8 cellular contexts compared by ENCODE assay signal in the genomic region with DNA sequence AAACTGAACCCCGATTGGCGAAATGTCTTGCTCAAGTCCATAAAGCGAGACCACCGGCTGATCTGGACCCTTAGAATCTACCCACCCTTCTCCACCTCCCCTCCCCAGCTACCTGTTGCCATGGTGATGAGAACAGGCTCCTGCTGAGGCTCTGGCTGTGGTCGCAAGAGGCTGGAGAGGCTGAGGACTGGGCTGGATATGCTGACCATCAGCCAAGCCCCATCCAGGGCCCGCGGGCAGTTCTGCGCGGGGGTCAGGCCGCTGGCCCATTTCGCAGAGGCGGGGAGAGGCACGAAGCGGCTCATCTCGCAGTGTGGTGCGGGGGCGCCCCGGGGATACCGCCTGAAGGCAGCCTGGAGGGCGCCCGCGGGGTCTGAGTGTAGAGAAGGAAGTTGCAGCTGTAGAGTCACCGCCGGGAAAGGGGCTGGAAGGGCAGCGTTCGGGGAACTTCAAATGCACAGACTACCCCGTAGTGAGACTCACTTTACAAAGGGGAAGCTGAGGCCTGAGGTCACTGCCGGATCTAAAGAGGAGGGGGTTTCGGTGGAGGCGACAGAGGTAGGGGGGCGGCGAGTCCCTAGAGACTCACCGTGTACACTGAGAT. TPM values are rescaled to one million over a fixed set of nuclear protein-coding genes. Genes with fewer than 3 reads are reported as not detected.
DNase-seq lines count a peak whose midpoint lies in the region; ATAC-seq and TF ChIP-seq lines count a peak whose summit lies in the region.

No MANE protein-coding gene starts in this region.

- no peak for TF ChIP-seq CTCF in A673 (conservative IDR thresholded peaks at IDR 0.05; ENCODE audit: low read depth, low read length)

- H3K9me3 ChIP-seq in A673 (ENCODE audit: low read depth, low read length, poor library complexity, severe bottlenecking): no peaks in the 10 kb centered on the region
- no peaks in the 10 kb centered on the region for H3K9me3 ChIP-seq in effector memory CD4-positive, alpha-beta T cell (ENCODE audit: control insufficient read depth, low read length)

- H3K27me3 ChIP-seq in A673 (replicated peaks; ENCODE audit: insufficient read depth, low read depth, low read length, poor library complexity): no peaks in the 10 kb centered on the region
- H3K27me3 ChIP-seq in effector memory CD4-positive, alpha-beta T cell (replicated peaks; ENCODE audit: control insufficient read depth, insufficient read depth, low read length, poor library complexity, severe bottlenecking): no peaks in the 10 kb centered on the region

- H3K36me3 ChIP-seq in A673 (ENCODE audit: insufficient read depth, low read length, poor library complexity, severe bottlenecking): peaks cover 11% of the 10 kb centered on the region
- peaks cover 5% of the 10 kb centered on the region for H3K36me3 ChIP-seq in effector memory CD4-positive, alpha-beta T cell (ENCODE audit: control insufficient read depth, insufficient read depth, low read length)

- peak overlapping the region; percentile 99 for H3K4me3 Mint-ChIP-seq in activated CD4-positive, alpha-beta T cell treated with anti-CD3 and anti-CD28 coated beads, Interleukin-2, amount 10 ng/mL, durations not matched to agents 7 days and 5 days
- peak overlapping the region; percentile 94 for H3K4me3 Mint-ChIP-seq in memory B cell
- peak overlapping the region; percentile 95 to 99 for H3K4me3 Mint-ChIP-seq in stimulated activated naive CD8-positive, alpha-beta T cell treated with anti-CD3 and anti-CD28 coated beads, Interleukin-15, amount 100 ng/mL, for 72 hours

- peak overlapping the region; percentile 82 for H3K27ac ChIP-seq in A673 (ENCODE audit: low read depth, low read length, poor library complexity, severe bottlenecking)
- peak overlapping the region; percentile 100 for H3K27ac ChIP-seq in effector memory CD4-positive, alpha-beta T cell (ENCODE audit: insufficient read depth, low read length, poor library complexity, severe bottlenecking)

- no TSS peak for BruUV-seq in A673 (replicated peaks; lab: Mats Ljungman, UMichigan)

- H3K9me3 Mint-ChIP-seq in activated CD4-positive, alpha-beta T cell treated with anti-CD3 and anti-CD28 coated beads, Interleukin-2, amount 10 ng/mL, durations not matched to agents 7 days and 5 days: no peaks in the 10 kb centered on the region
- H3K9me3 Mint-ChIP-seq in memory B cell: no peaks in the 10 kb centered on the region
- no peaks in the 10 kb centered on the region for H3K9me3 Mint-ChIP-seq in stimulated activated naive CD8-positive, alpha-beta T cell treated with anti-CD3 and anti-CD28 coated beads, Interleukin-15, amount 100 ng/mL, for 72 hours

- ATAC-seq in GM19452 (IDR thresholded peaks at IDR 0.05; ENCODE audit: unreplicated experiment): peak; percentile 1
- ATAC-seq in memory B cell (ENCODE audit: low read depth): peak; percentile 3
- peak; percentile 37 for ATAC-seq in stimulated activated naive CD8-positive, alpha-beta T cell treated with anti-CD3 and anti-CD28 coated beads, Interleukin-15, amount 100 ng/mL, for 72 hours
- ATAC-seq in GM18519 (IDR thresholded peaks at IDR 0.05; ENCODE audit: low FRiP score, unreplicated experiment): no peak

- DNase-seq in A673 (ENCODE audit: low spot score) (peak; percentile 40), MV-4-11 (lab: John Stamatoyannopoulos, UW) (peak; percentile 59), memory B cell (ENCODE audit: low spot score in 2 of 2) (peak in 1 of 2 donors; percentile 62)
- peak; percentile 33 for DNase-seq in activated CD4-positive, alpha-beta T cell treated with anti-CD3 and anti-CD28 coated beads, Interleukin-2, amount 10 ng/mL, durations not matched to agents 7 days and 5 days
- DNase-seq in effector memory CD4-positive, alpha-beta T cell: no peak
- DNase-seq in stimulated activated naive CD8-positive, alpha-beta T cell treated with anti-CD3 and anti-CD28 coated beads, Interleukin-15, amount 100 ng/mL, for 72 hours: peak; percentile 36 to 66

- CTCF ChIA-PET in A673 (lab: Charles Lee): interaction anchor here (0.6 kb wide), 1 partner anchor 36 kb away, joined by 4 read pairs; the partner anchor contains the start of gene B3GALT4
- CTCF ChIA-PET in activated CD4-positive, alpha-beta T cell treated with anti-CD3 and anti-CD28 coated beads, Interleukin-2, amount 10 ng/mL, durations not matched to agents 7 days and 5 days (lab: Charles Lee): interaction anchor here (0.6 to 2.0 kb wide), 5 partner anchors 12 to 132 kb away, joined by 3 to 11 read pairs (median 5); partner anchors contain the start of genes B3GALT4 and RGL2

- peaks cover 19% of the 10 kb centered on the region for H3K4me1 ChIP-seq in A673 (ENCODE audit: insufficient read depth, low read length, poor library complexity, severe bottlenecking)
- peaks cover 27% of the 10 kb centered on the region for H3K4me1 ChIP-seq in effector memory CD4-positive, alpha-beta T cell (ENCODE audit: control insufficient read depth, insufficient read depth, low read length, poor library complexity, severe bottlenecking)

- H3K4me1 Mint-ChIP-seq in activated CD4-positive, alpha-beta T cell treated with anti-CD3 and anti-CD28 coated beads, Interleukin-2, amount 10 ng/mL, durations not matched to agents 7 days and 5 days: peaks cover 55% of the 10 kb centered on the region
- peaks cover 40% of the 10 kb centered on the region for H3K4me1 Mint-ChIP-seq in memory B cell
- H3K4me1 Mint-ChIP-seq in stimulated activated naive CD8-positive, alpha-beta T cell treated with anti-CD3 and anti-CD28 coated beads, Interleukin-15, amount 100 ng/mL, for 72 hours: peaks cover 64% of the 10 kb centered on the region

- POLR2A ChIA-PET in A673 (lab: Charles Lee; ENCODE audit: low non-redundant PET): no interaction called here
- POLR2A ChIA-PET in activated CD4-positive, alpha-beta T cell treated with anti-CD3 and anti-CD28 coated beads, Interleukin-2, amount 10 ng/mL, durations not matched to agents 7 days and 5 days (lab: Charles Lee): no interaction called here

- intact Hi-C loops in A673 (cut with micrococcal nuclease; ENCODE audit: unreplicated experiment): loop anchor here (10.0 kb wide), 1 partner anchor 102 kb away; the partner anchor contains the start of genes CUTA and PHF1

- peak overlapping the region; percentile 83 for H3K4me3 ChIP-seq in A673 (ENCODE audit: low read depth, low read length, poor library complexity, severe bottlenecking)
- H3K4me3 ChIP-seq in effector memory CD4-positive, alpha-beta T cell (ENCODE audit: insufficient read depth, low read depth, low read length, poor library complexity, severe bottlenecking): peak overlapping the region; percentile 92

- no peaks in the 10 kb centered on the region for H3K27me3 Mint-ChIP-seq in activated CD4-positive, alpha-beta T cell treated with anti-CD3 and anti-CD28 coated beads, Interleukin-2, amount 10 ng/mL, durations not matched to agents 7 days and 5 days
- H3K27me3 Mint-ChIP-seq in memory B cell: no peaks in the 10 kb centered on the region
- H3K27me3 Mint-ChIP-seq in stimulated activated naive CD8-positive, alpha-beta T cell treated with anti-CD3 and anti-CD28 coated beads, Interleukin-15, amount 100 ng/mL, for 72 hours: no peaks in the 10 kb centered on the region

- H3K36me3 Mint-ChIP-seq in activated CD4-positive, alpha-beta T cell treated with anti-CD3 and anti-CD28 coated beads, Interleukin-2, amount 10 ng/mL, durations not matched to agents 7 days and 5 days (ENCODE audit: low read depth): peaks cover 44% of the 10 kb centered on the region
- H3K36me3 Mint-ChIP-seq in memory B cell: peaks cover 19% of the 10 kb centered on the region

- peak overlapping the region; percentile 96 for H3K27ac Mint-ChIP-seq in activated CD4-positive, alpha-beta T cell treated with anti-CD3 and anti-CD28 coated beads, Interleukin-2, amount 10 ng/mL, durations not matched to agents 7 days and 5 days
- H3K27ac Mint-ChIP-seq in memory B cell: peak overlapping the region; percentile 100
- peak overlapping the region; percentile 94 to 97 for H3K27ac Mint-ChIP-seq in stimulated activated naive CD8-positive, alpha-beta T cell treated with anti-CD3 and anti-CD28 coated beads, Interleukin-15, amount 100 ng/mL, for 72 hours

RNA-seq across cellular contexts. Expression of gene TAPBP, which starts 0.7 kb away (rescaled TPM):
- total RNA-seq in A673 (2021): 83.2 and 87.8 TPM in 2 replicates
- 100 to 1,000 TPM; 246 to 263 TPM for total RNA-seq in activated CD4-positive, alpha-beta T cell treated with anti-CD3 and anti-CD28 coated beads, Interleukin-2, amount 10 ng/mL, durations not matched to agents 7 days and 5 days

RNA-seq across cellular contexts. Expression of gene ZBTB22, which starts 4.3 kb away (rescaled TPM):
- 11.3 and 13.2 TPM in 2 replicates for total RNA-seq in A673 (2021)
- 10 to 100 TPM; 15.8 to 16.9 TPM for total RNA-seq in activated CD4-positive, alpha-beta T cell treated with anti-CD3 and anti-CD28 coated beads, Interleukin-2, amount 10 ng/mL, durations not matched to agents 7 days and 5 days

RNA-seq across cellular contexts. Expression of gene DAXX, which starts 9.6 kb away (rescaled TPM):
- total RNA-seq in A673 (2021): 87.1 and 90.1 TPM in 2 replicates
- 100 to 1,000 TPM in 1 of 2 experiments, 10 to 100 TPM in 1; 98.9 to 113 TPM for total RNA-seq in activated CD4-positive, alpha-beta T cell treated with anti-CD3 and anti-CD28 coated beads, Interleukin-2, amount 10 ng/mL, durations not matched to agents 7 days and 5 days

RNA-seq across cellular contexts. Expression of gene RGL2, which starts 14.5 kb away (rescaled TPM):
- 48.8 and 50.4 TPM in 2 replicates for total RNA-seq in A673 (2021)
- total RNA-seq in activated CD4-positive, alpha-beta T cell treated with anti-CD3 and anti-CD28 coated beads, Interleukin-2, amount 10 ng/mL, durations not matched to agents 7 days and 5 days: 10 to 100 TPM; 52.6 to 52.8 TPM

RNA-seq across cellular contexts. Expression of gene PFDN6, which starts 23.8 kb away (rescaled TPM):
- 70.0 and 83.4 TPM in 2 replicates for total RNA-seq in A673 (2021)
- 10 to 100 TPM; 57.0 to 67.2 TPM for total RNA-seq in activated CD4-positive, alpha-beta T cell treated with anti-CD3 and anti-CD28 coated beads, Interleukin-2, amount 10 ng/mL, durations not matched to agents 7 days and 5 days

Comparison
In these comparisons a context has a peak if more than half of its experiments do, and no peak if none do; other contexts are left out.
1. DNase-seq: peak in A673 (single experiment), MV-4-11 (single experiment), activated CD4-positive, alpha-beta T cell treated with anti-CD3 and anti-CD28 coated beads, Interleukin-2, amount 10 ng/mL, durations not matched to agents 7 days and 5 days (single experiment) and stimulated activated naive CD8-positive, alpha-beta T cell treated with anti-CD3 and anti-CD28 coated beads, Interleukin-15, amount 100 ng/mL, for 72 hours (2 of 2); none in effector memory CD4-positive, alpha-beta T cell (0 of 3).
2. Peak in every context shown above with its lines, with median percentiles within 50 percentile points of each other: H3K27ac Mint-ChIP-seq and H3K4me3 Mint-ChIP-seq.